1 cellular context compared by ENCODE assay signal in genomic region chr20:14197097-14197496, GRCh38.
TF ChIP-seq lines count a peak whose summit lies in the region.

No MANE protein-coding gene starts in this region.

TF ChIP-seq in SK-N-SH, 30 proteins besides CTCF, POLR2A, EP300 and RAD21:
- no peak for TF ChIP-seq GABPA (IDR thresholded peaks at IDR 0.05; ENCODE audit: low read depth)
- TF ChIP-seq ELF1 (IDR thresholded peaks at IDR 0.05), result no peak
- no peak for TF ChIP-seq SMC3 (IDR thresholded peaks at IDR 0.05; ENCODE audit: low read depth, low read length)
- peak; percentile 83 for TF ChIP-seq TCF12 (IDR thresholded peaks at IDR 0.05)
- no peak for TF ChIP-seq MXI1 (IDR thresholded peaks at IDR 0.05; ENCODE audit: low read depth, low read length)
- no peak for TF ChIP-seq EZH2phosphoT487 (IDR thresholded peaks at IDR 0.05; ENCODE audit: borderline replicate concordance, low read depth)
- peak; percentile 62; the same call in 1 of the 2 replicates for TF ChIP-seq TEAD4 (IDR thresholded peaks at IDR 0.05; ENCODE audit: borderline replicate concordance, insufficient read depth)
- TF ChIP-seq, protein P1, sequence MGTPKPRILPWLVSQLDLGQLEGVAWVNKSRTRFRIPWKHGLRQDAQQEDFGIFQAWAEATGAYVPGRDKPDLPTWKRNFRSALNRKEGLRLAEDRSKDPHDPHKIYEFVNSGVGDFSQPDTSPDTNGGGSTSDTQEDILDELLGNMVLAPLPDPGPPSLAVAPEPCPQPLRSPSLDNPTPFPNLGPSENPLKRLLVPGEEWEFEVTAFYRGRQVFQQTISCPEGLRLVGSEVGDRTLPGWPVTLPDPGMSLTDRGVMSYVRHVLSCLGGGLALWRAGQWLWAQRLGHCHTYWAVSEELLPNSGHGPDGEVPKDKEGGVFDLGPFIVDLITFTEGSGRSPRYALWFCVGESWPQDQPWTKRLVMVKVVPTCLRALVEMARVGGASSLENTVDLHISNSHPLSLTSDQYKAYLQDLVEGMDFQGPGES (IDR thresholded peaks at IDR 0.05; ENCODE audit: low read depth, low read length), result no peak
- TF ChIP-seq JUND (IDR thresholded peaks at IDR 0.05), result peak; percentile 31
- no peak for TF ChIP-seq RXRA (IDR thresholded peaks at IDR 0.05; ENCODE audit: borderline replicate concordance, low read depth)
- TF ChIP-seq GATA2 (CRISPR knock-in tag; IDR thresholded peaks at IDR 0.05), result no peak
- no peak for TF ChIP-seq RCOR1 (IDR thresholded peaks at IDR 0.05; ENCODE audit: low read length)
- TF ChIP-seq SIN3A (IDR thresholded peaks at IDR 0.05; ENCODE audit: borderline replicate concordance, low read depth, low read length), result no peak
- no peak for TF ChIP-seq FOXJ3 (CRISPR knock-in tag; IDR thresholded peaks at IDR 0.05)
- TF ChIP-seq, protein P2, sequence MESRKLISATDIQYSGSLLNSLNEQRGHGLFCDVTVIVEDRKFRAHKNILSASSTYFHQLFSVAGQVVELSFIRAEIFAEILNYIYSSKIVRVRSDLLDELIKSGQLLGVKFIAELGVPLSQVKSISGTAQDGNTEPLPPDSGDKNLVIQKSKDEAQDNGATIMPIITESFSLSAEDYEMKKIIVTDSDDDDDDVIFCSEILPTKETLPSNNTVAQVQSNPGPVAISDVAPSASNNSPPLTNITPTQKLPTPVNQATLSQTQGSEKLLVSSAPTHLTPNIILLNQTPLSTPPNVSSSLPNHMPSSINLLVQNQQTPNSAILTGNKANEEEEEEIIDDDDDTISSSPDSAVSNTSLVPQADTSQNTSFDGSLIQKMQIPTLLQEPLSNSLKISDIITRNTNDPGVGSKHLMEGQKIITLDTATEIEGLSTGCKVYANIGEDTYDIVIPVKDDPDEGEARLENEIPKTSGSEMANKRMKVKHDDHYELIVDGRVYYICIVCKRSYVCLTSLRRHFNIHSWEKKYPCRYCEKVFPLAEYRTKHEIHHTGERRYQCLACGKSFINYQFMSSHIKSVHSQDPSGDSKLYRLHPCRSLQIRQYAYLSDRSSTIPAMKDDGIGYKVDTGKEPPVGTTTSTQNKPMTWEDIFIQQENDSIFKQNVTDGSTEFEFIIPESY (IDR thresholded peaks at IDR 0.05; ENCODE audit: borderline replicate concordance, low read depth), result no peak
- TF ChIP-seq MEF2A (IDR thresholded peaks at IDR 0.05; ENCODE audit: borderline replicate concordance, low read depth), result peak; percentile 58; the same call in 1 of the 2 replicates
- TF ChIP-seq FOSL2 (IDR thresholded peaks at IDR 0.05; ENCODE audit: borderline replicate concordance, low read depth), result peak; percentile 47; the same call in 1 of the 2 replicates
- TF ChIP-seq POLR2AphosphoS5 (IDR thresholded peaks at IDR 0.05; ENCODE audit: low read depth, low read length), result no peak
- TF ChIP-seq USF1 (IDR thresholded peaks at IDR 0.05; ENCODE audit: borderline replicate concordance, low read depth), result no peak
- TF ChIP-seq NFIC (IDR thresholded peaks at IDR 0.05; ENCODE audit: borderline replicate concordance), result peak; percentile 36; the same call in 1 of the 2 replicates
- TF ChIP-seq, protein P3, sequence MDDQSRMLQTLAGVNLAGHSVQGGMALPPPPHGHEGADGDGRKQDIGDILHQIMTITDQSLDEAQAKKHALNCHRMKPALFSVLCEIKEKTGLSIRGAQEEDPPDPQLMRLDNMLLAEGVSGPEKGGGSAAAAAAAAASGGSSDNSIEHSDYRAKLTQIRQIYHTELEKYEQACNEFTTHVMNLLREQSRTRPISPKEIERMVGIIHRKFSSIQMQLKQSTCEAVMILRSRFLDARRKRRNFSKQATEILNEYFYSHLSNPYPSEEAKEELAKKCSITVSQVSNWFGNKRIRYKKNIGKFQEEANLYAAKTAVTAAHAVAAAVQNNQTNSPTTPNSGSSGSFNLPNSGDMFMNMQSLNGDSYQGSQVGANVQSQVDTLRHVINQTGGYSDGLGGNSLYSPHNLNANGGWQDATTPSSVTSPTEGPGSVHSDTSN (IDR thresholded peaks at IDR 0.05), result peak; percentile 63
- TF ChIP-seq TAF1 (IDR thresholded peaks at IDR 0.05; ENCODE audit: borderline replicate concordance, low read depth, low read length), result no peak
- no peak for TF ChIP-seq RFX5 (IDR thresholded peaks at IDR 0.05; ENCODE audit: low read length)
- TF ChIP-seq, protein P4, sequence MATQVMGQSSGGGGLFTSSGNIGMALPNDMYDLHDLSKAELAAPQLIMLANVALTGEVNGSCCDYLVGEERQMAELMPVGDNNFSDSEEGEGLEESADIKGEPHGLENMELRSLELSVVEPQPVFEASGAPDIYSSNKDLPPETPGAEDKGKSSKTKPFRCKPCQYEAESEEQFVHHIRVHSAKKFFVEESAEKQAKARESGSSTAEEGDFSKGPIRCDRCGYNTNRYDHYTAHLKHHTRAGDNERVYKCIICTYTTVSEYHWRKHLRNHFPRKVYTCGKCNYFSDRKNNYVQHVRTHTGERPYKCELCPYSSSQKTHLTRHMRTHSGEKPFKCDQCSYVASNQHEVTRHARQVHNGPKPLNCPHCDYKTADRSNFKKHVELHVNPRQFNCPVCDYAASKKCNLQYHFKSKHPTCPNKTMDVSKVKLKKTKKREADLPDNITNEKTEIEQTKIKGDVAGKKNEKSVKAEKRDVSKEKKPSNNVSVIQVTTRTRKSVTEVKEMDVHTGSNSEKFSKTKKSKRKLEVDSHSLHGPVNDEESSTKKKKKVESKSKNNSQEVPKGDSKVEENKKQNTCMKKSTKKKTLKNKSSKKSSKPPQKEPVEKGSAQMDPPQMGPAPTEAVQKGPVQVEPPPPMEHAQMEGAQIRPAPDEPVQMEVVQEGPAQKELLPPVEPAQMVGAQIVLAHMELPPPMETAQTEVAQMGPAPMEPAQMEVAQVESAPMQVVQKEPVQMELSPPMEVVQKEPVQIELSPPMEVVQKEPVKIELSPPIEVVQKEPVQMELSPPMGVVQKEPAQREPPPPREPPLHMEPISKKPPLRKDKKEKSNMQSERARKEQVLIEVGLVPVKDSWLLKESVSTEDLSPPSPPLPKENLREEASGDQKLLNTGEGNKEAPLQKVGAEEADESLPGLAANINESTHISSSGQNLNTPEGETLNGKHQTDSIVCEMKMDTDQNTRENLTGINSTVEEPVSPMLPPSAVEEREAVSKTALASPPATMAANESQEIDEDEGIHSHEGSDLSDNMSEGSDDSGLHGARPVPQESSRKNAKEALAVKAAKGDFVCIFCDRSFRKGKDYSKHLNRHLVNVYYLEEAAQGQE (IDR thresholded peaks at IDR 0.05; ENCODE audit: low read depth, low read length), result no peak
- no peak for TF ChIP-seq USF2 (IDR thresholded peaks at IDR 0.05; ENCODE audit: borderline replicate concordance, low read depth, low read length)
- no peak for TF ChIP-seq YY1 (IDR thresholded peaks at IDR 0.05; ENCODE audit: low read depth)
- TF ChIP-seq, protein P5, sequence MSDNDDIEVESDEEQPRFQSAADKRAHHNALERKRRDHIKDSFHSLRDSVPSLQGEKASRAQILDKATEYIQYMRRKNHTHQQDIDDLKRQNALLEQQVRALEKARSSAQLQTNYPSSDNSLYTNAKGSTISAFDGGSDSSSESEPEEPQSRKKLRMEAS (IDR thresholded peaks at IDR 0.05; ENCODE audit: low read depth), result no peak
- no peak for TF ChIP-seq NRF1 (IDR thresholded peaks at IDR 0.05; ENCODE audit: low read depth, low read length)
- no peak for TF ChIP-seq CHD2 (IDR thresholded peaks at IDR 0.05; ENCODE audit: low read length, partially characterized antibody)
- no peak for TF ChIP-seq FOXM1 (IDR thresholded peaks at IDR 0.05; ENCODE audit: low read depth)
TF ChIP-seq in SK-N-SH: peak in this region for 7.
